ENCODE assay signal across 26 cellular contexts in the genomic region with DNA sequence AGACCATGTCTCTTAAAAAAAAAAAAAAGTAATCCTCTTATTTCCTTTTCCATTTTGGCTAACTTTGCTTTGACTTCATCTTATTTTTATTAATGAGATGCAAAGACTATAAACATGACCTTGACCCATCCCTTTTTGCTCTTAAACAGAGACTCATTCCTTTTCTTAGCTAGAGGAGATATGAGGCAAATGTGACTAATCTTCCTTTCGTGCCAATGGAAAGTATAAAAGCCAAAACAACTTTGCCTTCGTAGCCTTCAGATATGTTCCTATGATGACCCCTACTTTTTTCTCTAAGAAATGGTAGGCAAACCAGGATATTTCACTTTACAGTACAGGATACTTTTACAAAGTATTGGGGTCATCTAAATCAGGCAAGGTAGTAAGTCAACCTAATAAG. TPM values are rescaled to one million over a fixed set of nuclear protein-coding genes. Genes with fewer than 3 reads are reported as not detected.
A peak's percentile ranks its signal among the peaks of the same experiment; 100 is the strongest.
DNase-seq lines count a peak whose midpoint lies in the region; ATAC-seq, FAIRE-seq and TF ChIP-seq lines count a peak whose summit lies in the region.
"Had no signal": no experiment of that assay in that cellular context is flagged by ENCODE, and none has a peak within 500 bp of the region (broad histone marks: within the 10 kb centered on the region; RNA-seq: fewer than 3 reads in every experiment).

No MANE protein-coding gene starts in this region.

- TF ChIP-seq CTCF in right atrium auricular region (IDR thresholded peaks at IDR 0.05) (no peak), astrocyte (IDR thresholded peaks at IDR 0.05; ENCODE audit: insufficient read depth, low read depth, low read length) (no peak), heart left ventricle (IDR thresholded peaks at IDR 0.05) (no peak)

- H3K4me3 Mint-ChIP-seq in astrocyte (ENCODE audit: unreplicated experiment) = no peak overlapping the region
- H3K4me3 Mint-ChIP-seq: activated naive CD8-positive, alpha-beta T cell treated with anti-CD3 and anti-CD28 coated beads, Interleukin-2, amount 50 U/mL, for 24 hours; GM23338; memory B cell had no signal

- intact Hi-C loops in Right ventricle myocardium inferior (cut with DNase I) = no loop called here
- intact Hi-C loops in heart left ventricle (cut with DNase I) = no loop called here

- peak; percentile 56 for ATAC-seq in Right ventricle myocardium inferior
- peak in 3 of 4 donors; percentile 11 to 60 (median 36) for ATAC-seq in heart left ventricle
- ATAC-seq: A549; activated naive CD8-positive, alpha-beta T cell treated with anti-CD3 and anti-CD28 coated beads, Interleukin-2, amount 50 U/mL, for 24 hours; gastrocnemius medialis; GM23338 had no signal

- 41 to 49% (median 46%) methylated on average over 2 of the region's 2 CpGs for WGBS in heart left ventricle, 4 donors

- H3K4me3 ChIP-seq in right atrium auricular region = no peak overlapping the region
- no peak overlapping the region for H3K4me3 ChIP-seq in astrocyte (ENCODE audit: insufficient read depth, low read depth, low read length)
- no peak overlapping the region for H3K4me3 ChIP-seq in heart left ventricle
- H3K4me3 ChIP-seq: A549, gastrocnemius medialis, GM23338, upper lobe of left lung had no signal

- DNase-seq in Right ventricle myocardium inferior (ENCODE audit: missing footprints) (no peak), right atrium auricular region (ENCODE audit: low spot score) (no peak), astrocyte (ENCODE audit: low read depth) (peak; percentile 61), heart left ventricle (no peak), stromal cell of bone marrow (ENCODE audit: low read depth) (peak; percentile 3), NCI-H2171 treated with DMSO at 0.1 percent for 48 hours (lab: John Stamatoyannopoulos, UW) (no peak), glomerular visceral epithelial cell (ENCODE audit: extremely low spot score) (no peak), NCI-H526 (lab: John Stamatoyannopoulos, UW) (no peak)
- DNase-seq: activated CD8-positive, alpha-beta memory T cell treated with anti-CD3 and anti-CD28 coated beads, Interleukin-2, amount 50 U/mL, for 48 hours; activated gamma-delta T cell; activated naive CD8-positive, alpha-beta T cell treated with anti-CD3 and anti-CD28 coated beads, Interleukin-2, amount 50 U/mL, for 24 hours; C1 segment of cervical spinal cord; gastrocnemius medialis; kidney glomerular epithelial cell; NCI-H1105 treated with DMSO at 0.1 percent for 48 hours; NCI-H510A treated with DMSO at 0.1 percent for 48 hours; nucleus accumbens; retina; upper lobe of left lung had no signal

- peaks cover 2% of the 10 kb centered on the region for H3K36me3 Mint-ChIP-seq in astrocyte (ENCODE audit: low read depth, unreplicated experiment)

- no peaks in the 10 kb centered on the region for H3K4me1 Mint-ChIP-seq in astrocyte (ENCODE audit: low read depth, unreplicated experiment)
- H3K4me1 Mint-ChIP-seq: activated naive CD8-positive, alpha-beta T cell treated with anti-CD3 and anti-CD28 coated beads, Interleukin-2, amount 50 U/mL, for 24 hours; GM23338 had no signal

- H3K27me3 ChIP-seq in right atrium auricular region (no peaks in the 10 kb centered on the region), astrocyte (ENCODE audit: insufficient read depth, low read length) (no peaks in the 10 kb centered on the region), heart left ventricle (no peaks in the 10 kb centered on the region)
- H3K27me3 ChIP-seq: gastrocnemius medialis, upper lobe of left lung had no signal

- H2AFZ ChIP-seq in astrocyte (ENCODE audit: low read depth, low read length) = no peak overlapping the region
- H2AFZ ChIP-seq: GM23338 had no signal

- H3K9me3 ChIP-seq in right atrium auricular region (no peaks in the 10 kb centered on the region), astrocyte (ENCODE audit: insufficient read depth, low read depth, low read length) (no peaks in the 10 kb centered on the region), heart left ventricle (no peaks in the 10 kb centered on the region)
- H3K9me3 ChIP-seq: A549, gastrocnemius medialis, upper lobe of left lung had no signal

- H3K36me3 ChIP-seq in right atrium auricular region (peaks cover 21% of the 10 kb centered on the region), astrocyte (ENCODE audit: insufficient read depth, low read length) (peaks cover 25% of the 10 kb centered on the region), heart left ventricle (peaks cover 2 to 89% (median 59%) of the 10 kb centered on the region in 9 donors)

- no peak overlapping the region for H3K9ac ChIP-seq in astrocyte (ENCODE audit: low read length)

- H3K27ac Mint-ChIP-seq in astrocyte (ENCODE audit: unreplicated experiment) = no peak overlapping the region
- H3K27ac Mint-ChIP-seq: activated naive CD8-positive, alpha-beta T cell treated with anti-CD3 and anti-CD28 coated beads, Interleukin-2, amount 50 U/mL, for 24 hours; GM23338; memory B cell had no signal

- H3K27ac ChIP-seq in right atrium auricular region (no peak overlapping the region), astrocyte (ENCODE audit: low read depth, low read length) (no peak overlapping the region), heart left ventricle (peak overlapping the region in 3 of 12 donors; percentile 10 to 22 (median 20))
- H3K27ac ChIP-seq: A549, gastrocnemius medialis, HL-60, RWPE1, upper lobe of left lung had no signal

- no peak for FAIRE-seq in astrocyte (lab: Jason Lieb, UNC)
- FAIRE-seq: A549, bronchial epithelial cell, D721Med had no signal

- H3K79me2 ChIP-seq in astrocyte (ENCODE audit: insufficient read depth, low read length) = no peaks in the 10 kb centered on the region

- H3K4me1 ChIP-seq in right atrium auricular region = no peaks in the 10 kb centered on the region
- H3K4me1 ChIP-seq in astrocyte (ENCODE audit: insufficient read depth, low read length) = no peaks in the 10 kb centered on the region
- H3K4me1 ChIP-seq in heart left ventricle = peaks cover 0 to 7% (median 0%) of the 10 kb centered on the region in 12 donors
- H3K4me1 ChIP-seq: A549, gastrocnemius medialis, upper lobe of left lung had no signal

- H3K4me2 ChIP-seq in astrocyte (ENCODE audit: low read length) = no peak overlapping the region
- H3K4me2 ChIP-seq: A549, GM23338 had no signal

- TF ChIP-seq POLR2A in heart left ventricle (IDR thresholded peaks at IDR 0.05) = no peak

- H3K9me3 Mint-ChIP-seq in astrocyte (ENCODE audit: unreplicated experiment) = no peaks in the 10 kb centered on the region
- H3K9me3 Mint-ChIP-seq: activated naive CD8-positive, alpha-beta T cell treated with anti-CD3 and anti-CD28 coated beads, Interleukin-2, amount 50 U/mL, for 24 hours; GM23338; memory B cell had no signal

- no peaks in the 10 kb centered on the region for H3K27me3 Mint-ChIP-seq in astrocyte (ENCODE audit: low read depth, unreplicated experiment)
- H3K27me3 Mint-ChIP-seq: activated naive CD8-positive, alpha-beta T cell treated with anti-CD3 and anti-CD28 coated beads, Interleukin-2, amount 50 U/mL, for 24 hours; memory B cell had no signal

- H4K20me1 ChIP-seq in astrocyte (ENCODE audit: insufficient read depth, low read length) = no peaks in the 10 kb centered on the region

RNA-seq across cellular contexts. Expression of a gene that starts 36.9 kb away (rescaled TPM):
- total RNA-seq in Right ventricle myocardium inferior (47.5 TPM), right atrium auricular region (10 to 100 TPM; 44.1 to 49.6 TPM), astrocyte (76.6 and 80.9 TPM in 2 replicates), heart left ventricle (10 to 100 TPM; 28.5 to 90.9 (median 44.9) TPM)
- polyA plus RNA-seq in heart left ventricle = 10 to 100 TPM; 14.4 to 21.4 TPM

RNA-seq across cellular contexts. Expression of a gene that starts 48.4 kb away (rescaled TPM):
- 6.3 TPM for total RNA-seq in Right ventricle myocardium inferior
- 1 to 10 TPM; 6.5 to 6.7 TPM for total RNA-seq in right atrium auricular region
- total RNA-seq in astrocyte = 13.1 and 13.8 TPM in 2 replicates
- total RNA-seq in heart left ventricle = 10 to 100 TPM in 1 of 9 donors, 1 to 10 TPM in 8; 5.3 to 10.3 (median 6.6) TPM
- 1 to 10 TPM; 5.1 to 6.3 TPM for polyA plus RNA-seq in heart left ventricle

RNA-seq across cellular contexts. Expression of a gene that starts 48.5 kb away (rescaled TPM):
- total RNA-seq in Right ventricle myocardium inferior = 3.3 TPM
- total RNA-seq in right atrium auricular region = 1 to 10 TPM; 1.6 to 3.2 TPM
- 1.7 and 1.8 TPM in 2 replicates for total RNA-seq in astrocyte
- total RNA-seq in heart left ventricle = 1 to 10 TPM in 8 of 9 donors, under 1 TPM in 1; 0.95 to 6.3 (median 3.7) TPM
- 1 to 10 TPM; 3.2 to 7.4 TPM for polyA plus RNA-seq in heart left ventricle

Comparison
In these comparisons a context has a peak if more than half of its experiments do, and no peak if none do; other contexts are left out.
1. DNase-seq: peak in astrocyte (single experiment) and stromal cell of bone marrow (single experiment); none in Right ventricle myocardium inferior (single experiment), right atrium auricular region (single experiment), heart left ventricle (0 of 5), NCI-H2171 treated with DMSO at 0.1 percent for 48 hours (single experiment), glomerular visceral epithelial cell (single experiment) and NCI-H526 (0 of 2).